Comparison of ENCODE assay signal across 28 cellular contexts in the genomic region with DNA sequence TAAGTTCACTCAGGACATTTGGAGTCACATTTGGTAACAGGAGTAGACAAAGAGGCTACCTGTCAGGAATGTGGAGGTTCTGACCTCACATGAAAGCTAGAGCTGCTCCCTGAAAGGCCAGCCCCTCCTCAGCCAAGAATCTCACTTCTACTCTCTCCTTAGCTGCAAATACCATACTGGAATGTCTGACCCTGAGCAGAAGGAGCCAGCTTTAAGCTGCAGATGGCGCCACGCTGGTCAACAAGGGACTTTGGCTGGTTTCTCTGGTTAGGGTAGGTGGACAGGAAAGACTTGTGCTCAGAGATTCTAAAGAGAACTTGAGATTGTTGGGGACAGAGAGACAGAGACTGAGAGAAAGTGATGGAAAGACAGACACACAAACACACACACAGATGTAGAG.
"Had no signal": no experiment of that assay in that cellular context is flagged by ENCODE, and none has a peak within 500 bp of the region (broad histone marks: within the 10 kb centered on the region; RNA-seq: fewer than 3 reads in every experiment).

No MANE protein-coding gene starts in this region.

- H3K27ac ChIP-seq: coronary artery, lower lobe of right lung, neutrophil, pancreas, upper lobe of left lung had no signal

- H3K36me3 ChIP-seq: lower lobe of right lung, neutrophil, pancreas, upper lobe of left lung had no signal

- ATAC-seq: activated T-cell treated with anti-CD3 and anti-CD28 coated beads, Interleukin-2, amount 50 U/mL, for 72 hours; left colon; lower lobe of right lung; natural killer cell treated with Interleukin-12 subunit alpha and Interleukin-12 subunit beta and Interleukin-15 and Interleukin-18, amount 100 ng/mL, for 72 hours; stimulated activated naive CD8-positive, alpha-beta T cell treated with anti-CD3 and anti-CD28 coated beads, Interleukin-15, Interleukin-2, amounts not matched to agents 100 U/mL and 50 U/mL, for 24 hours had no signal

- H3K27me3 ChIP-seq: neutrophil, pancreas, upper lobe of left lung had no signal

- FAIRE-seq: bronchial epithelial cell, endometrium, frontal cortex, keratinocyte, pancreas had no signal

- H3K4me3 Mint-ChIP-seq: activated CD4-positive, alpha-beta memory T cell treated with anti-CD3 and anti-CD28 coated beads for 36 hours; activated naive CD4-positive, alpha-beta T cell treated with anti-CD3 and anti-CD28 coated beads, Interleukin-2, amount 10 ng/mL, durations not matched to agents 7 days and 5 days; activated T-cell treated with anti-CD3 and anti-CD28 coated beads, Interleukin-2, amount 50 U/mL, for 72 hours; natural killer cell treated with Interleukin-12 subunit alpha and Interleukin-12 subunit beta and Interleukin-15 and Interleukin-18, amount 100 ng/mL, for 72 hours had no signal

- H3K9me3 Mint-ChIP-seq: activated CD4-positive, alpha-beta memory T cell treated with anti-CD3 and anti-CD28 coated beads for 36 hours; activated naive CD4-positive, alpha-beta T cell treated with anti-CD3 and anti-CD28 coated beads, Interleukin-2, amount 10 ng/mL, durations not matched to agents 7 days and 5 days had no signal

- H3K4me1 ChIP-seq: lower lobe of right lung, upper lobe of left lung had no signal

- H3K4me3 ChIP-seq: coronary artery, lower lobe of right lung, pancreas, upper lobe of left lung had no signal

- H3K9me3 ChIP-seq: lower lobe of right lung, neutrophil, pancreas, upper lobe of left lung had no signal

- H3K27ac Mint-ChIP-seq: activated CD4-positive, alpha-beta memory T cell treated with anti-CD3 and anti-CD28 coated beads for 36 hours; activated naive CD4-positive, alpha-beta T cell treated with anti-CD3 and anti-CD28 coated beads, Interleukin-2, amount 10 ng/mL, durations not matched to agents 7 days and 5 days; activated T-cell treated with anti-CD3 and anti-CD28 coated beads, Interleukin-2, amount 50 U/mL, for 72 hours; natural killer cell treated with Interleukin-12 subunit alpha and Interleukin-12 subunit beta and Interleukin-15 and Interleukin-18, amount 100 ng/mL, for 72 hours had no signal

- H3K4me1 Mint-ChIP-seq: activated naive CD4-positive, alpha-beta T cell treated with anti-CD3 and anti-CD28 coated beads, Interleukin-2, amount 10 ng/mL, durations not matched to agents 7 days and 5 days had no signal

- H3K36me3 Mint-ChIP-seq: activated CD4-positive, alpha-beta memory T cell treated with anti-CD3 and anti-CD28 coated beads for 36 hours; activated naive CD4-positive, alpha-beta T cell treated with anti-CD3 and anti-CD28 coated beads, Interleukin-2, amount 10 ng/mL, durations not matched to agents 7 days and 5 days; natural killer cell treated with Interleukin-12 subunit alpha and Interleukin-12 subunit beta and Interleukin-15 and Interleukin-18, amount 100 ng/mL, for 72 hours had no signal

- H3K27me3 Mint-ChIP-seq: activated CD4-positive, alpha-beta memory T cell treated with anti-CD3 and anti-CD28 coated beads for 36 hours; activated naive CD4-positive, alpha-beta T cell treated with anti-CD3 and anti-CD28 coated beads, Interleukin-2, amount 10 ng/mL, durations not matched to agents 7 days and 5 days; natural killer cell treated with Interleukin-12 subunit alpha and Interleukin-12 subunit beta and Interleukin-15 and Interleukin-18, amount 100 ng/mL, for 72 hours had no signal

- DNase-seq: activated CD4-positive, alpha-beta memory T cell treated with anti-CD3 and anti-CD28 coated beads for 36 hours; activated CD4-positive, alpha-beta T cell treated with anti-CD3 and anti-CD28 coated beads for 4 hours; activated CD4-positive, CD25-positive, alpha-beta regulatory T cell; activated effector memory CD4-positive, alpha-beta T cell treated with Interleukin-2 at 50 U/mL for 16 hours; activated naive CD4-positive, alpha-beta T cell treated with anti-CD3 and anti-CD28 coated beads, Interleukin-2, amount 10 ng/mL, durations not matched to agents 7 days and 5 days; activated T-cell treated with anti-CD3 and anti-CD28 coated beads, Interleukin-2, amount 50 U/mL, for 72 hours; amygdala; erythroblast; glutamatergic neuron; hippocampal formation; left colon; lower lobe of right lung; midbrain; pancreas; right cardiac atrium; stimulated activated CD4-positive, alpha-beta T cell treated with anti-CD3 and anti-CD28 coated beads, Interleukin-12 subunit alpha, Interleukin-12 subunit beta, amount 100 ng/mL, for 4 hours; stimulated activated CD4-positive, alpha-beta T cell treated with anti-CD3 and anti-CD28 coated beads, Interleukin-4, amount 100 ng/mL, for 4 hours; stimulated activated naive CD8-positive, alpha-beta T cell treated with anti-CD3 and anti-CD28 coated beads, Interleukin-15, Interleukin-2, amounts not matched to agents 100 U/mL and 50 U/mL, for 24 hours; T-helper 1 cell; T-helper 9 cell; upper lobe of left lung had no signal
